ENCODE assay signal across 5 cellular contexts in the genomic region with DNA sequence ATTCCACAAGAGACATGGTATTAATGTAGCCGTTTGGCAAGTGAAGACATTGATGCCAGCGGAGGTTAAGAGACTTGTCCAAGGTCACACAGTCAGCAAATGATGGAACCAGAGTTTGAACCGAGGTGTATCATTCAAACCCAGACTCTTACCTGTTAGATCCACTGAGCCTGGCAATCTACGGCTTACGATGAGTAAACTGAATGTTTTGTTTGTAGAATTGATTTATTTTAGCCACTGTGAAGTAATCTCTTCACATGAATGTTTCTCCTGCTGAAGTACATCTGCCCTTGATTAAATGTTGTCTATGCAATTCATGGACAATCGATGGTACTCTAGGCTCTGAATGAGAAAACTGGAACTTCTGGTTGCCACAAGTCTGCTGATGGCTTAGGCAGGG.
"Had no signal": no experiment of that assay in that cellular context is flagged by ENCODE, and none has a peak within 500 bp of the region (broad histone marks: within the 10 kb centered on the region; RNA-seq: fewer than 3 reads in every experiment).

No MANE protein-coding gene starts in this region.

- H3K27ac ChIP-seq: HL-60, RWPE1 had no signal

- H3K9ac ChIP-seq: SK-N-SH had no signal

- DNase-seq: NCI-H1436 treated with DMSO at 0.1 percent for 48 hours, NCI-H446 treated with DMSO at 0.1 percent for 48 hours had no signal

- H3K9me3 ChIP-seq: SK-N-SH had no signal

- H3K4me2 ChIP-seq: SK-N-SH had no signal
